In the genomic region with DNA sequence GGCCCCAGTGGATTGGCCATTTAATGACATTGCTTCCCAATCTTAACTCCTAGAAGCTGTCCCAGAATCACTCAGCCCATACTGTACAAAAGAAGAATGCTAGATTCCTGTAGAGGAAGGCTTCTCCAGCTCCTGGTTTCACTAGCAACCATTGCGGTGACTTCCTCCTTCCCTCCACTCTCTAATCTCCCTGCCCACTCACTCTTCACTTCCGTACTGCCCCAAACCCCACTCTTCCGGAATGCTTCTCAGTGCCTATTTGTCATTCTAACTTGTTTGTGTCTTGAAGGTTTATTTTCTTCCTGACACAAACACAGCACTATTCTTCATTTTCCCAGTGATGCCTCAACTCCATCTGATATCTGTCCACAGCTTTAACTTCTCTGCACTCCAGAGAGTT, we compare ENCODE assay signal across 24 cellular contexts.
DNase-seq lines count a peak whose midpoint lies in the region; ATAC-seq, FAIRE-seq and TF ChIP-seq lines count a peak whose summit lies in the region.
"Had no signal": no experiment of that assay in that cellular context is flagged by ENCODE, and none has a peak within 500 bp of the region (broad histone marks: within the 10 kb centered on the region; RNA-seq: fewer than 3 reads in every experiment).

No MANE protein-coding gene starts in this region.

- in situ Hi-C loops in K562 (cut with MboI) = no loop called here

- no peak; the same call in 2 of the 3 replicates for ATAC-seq in K562
- no peak for ATAC-seq in activated CD8-positive, alpha-beta T cell treated with anti-CD3 and anti-CD28 coated beads, Interleukin-2, amount 10 ng/mL, durations not matched to agents 7 days and 5 days
- ATAC-seq: PC-3 had no signal

- POLR2A ChIA-PET in K562 (lab: Yijun Ruan, JAX) = interaction anchor here (1.5 kb wide), 1 partner anchor 34 kb away, joined by 3 read pairs; no protein-coding TSS in a partner anchor
- POLR2A ChIA-PET in activated CD8-positive, alpha-beta T cell treated with anti-CD3 and anti-CD28 coated beads, Interleukin-2, amount 10 ng/mL, durations not matched to agents 7 days and 5 days (lab: Charles Lee) = no interaction called here
- POLR2A ChIA-PET in A673 (lab: Charles Lee; ENCODE audit: low non-redundant PET) = no interaction called here

- no peak overlapping the region for H3K27ac Mint-ChIP-seq in activated CD8-positive, alpha-beta T cell treated with anti-CD3 and anti-CD28 coated beads, Interleukin-2, amount 10 ng/mL, durations not matched to agents 7 days and 5 days
- H3K27ac Mint-ChIP-seq: CD8-positive, alpha-beta memory T cell; IgD-negative memory B cell had no signal

- H3K27ac ChIP-seq in K562 (ENCODE audit: extremely low read depth, low read depth, low read length) (no peak overlapping the region), A673 (ENCODE audit: low read depth, low read length, poor library complexity, severe bottlenecking) (no peak overlapping the region)
- H3K27ac ChIP-seq: BLaER1 treated with 17β-estradiol and CSF1 and Interleukin-3, amounts not matched to agents 10 nM and 100 nM; HL-60; RWPE1; SJSA1 had no signal

- no peaks in the 10 kb centered on the region for H4K20me1 ChIP-seq in K562 (replicated peaks; ENCODE audit: control insufficient read depth, insufficient read depth, low read length)
- H4K20me1 ChIP-seq: BLaER1 treated with 17β-estradiol and CSF1 and Interleukin-3, amounts not matched to agents 10 nM and 100 nM had no signal

- H3K4me1 ChIP-seq in K562 (replicated peaks in 1 of 2; ENCODE audit: control insufficient read depth in 2 of 2, insufficient read depth in 2 of 2, low read length in 2 of 2) (no peaks in the 10 kb centered on the region), A673 (ENCODE audit: insufficient read depth, low read length, poor library complexity, severe bottlenecking) (no peaks in the 10 kb centered on the region)
- H3K4me1 ChIP-seq: BLaER1 treated with 17β-estradiol and CSF1 and Interleukin-3, amounts not matched to agents 10 nM and 100 nM; SJSA1 had no signal

- H3K36me3 ChIP-seq in K562 (ENCODE audit: control insufficient read depth, insufficient read depth, low read length) (no peaks in the 10 kb centered on the region), A673 (ENCODE audit: insufficient read depth, low read length, poor library complexity, severe bottlenecking) (no peaks in the 10 kb centered on the region)
- H3K36me3 ChIP-seq: BLaER1 treated with 17β-estradiol and CSF1 and Interleukin-3, amounts not matched to agents 10 nM and 100 nM; SJSA1 had no signal

- no peaks in the 10 kb centered on the region for H3K36me3 Mint-ChIP-seq in activated CD8-positive, alpha-beta T cell treated with anti-CD3 and anti-CD28 coated beads, Interleukin-2, amount 10 ng/mL, durations not matched to agents 7 days and 5 days (ENCODE audit: low read depth)
- H3K36me3 Mint-ChIP-seq: CD8-positive, alpha-beta memory T cell had no signal

- TF ChIP-seq CTCF in K562 (IDR thresholded peaks at IDR 0.05 in 2 of 3, conservative IDR thresholded peaks at IDR 0.05 in 1 of 3; ENCODE audit: insufficient read depth in 2 of 3, low read depth in 1 of 3, low read length in 3 of 3) = no peak
- no peak for TF ChIP-seq CTCF in A673 (conservative IDR thresholded peaks at IDR 0.05; ENCODE audit: low read depth, low read length)

- H3K4me3 ChIP-seq in K562 (no peak overlapping the region), A673 (ENCODE audit: low read depth, low read length, poor library complexity, severe bottlenecking) (no peak overlapping the region)
- H3K4me3 ChIP-seq: BLaER1 treated with 17β-estradiol and CSF1 and Interleukin-3, amounts not matched to agents 10 nM and 100 nM; SJSA1 had no signal

- no peak overlapping the region for H3K9ac ChIP-seq in K562 (ENCODE audit: insufficient read depth in 1 of 2, low read depth in 2 of 2, low read length in 2 of 2)
- H3K9ac ChIP-seq: BLaER1 treated with 17β-estradiol and CSF1 and Interleukin-3, amounts not matched to agents 10 nM and 100 nM had no signal

- TF ChIP-seq RAD21 in K562 (CRISPR knock-in tag; conservative IDR thresholded peaks at IDR 0.05 in 1 of 2, IDR thresholded peaks at IDR 0.05 in 1 of 2) = no peak

- TF ChIP-seq POLR2A in K562 (conservative IDR thresholded peaks at IDR 0.05) = no peak

- no peaks in the 10 kb centered on the region for H3K4me1 Mint-ChIP-seq in activated CD8-positive, alpha-beta T cell treated with anti-CD3 and anti-CD28 coated beads, Interleukin-2, amount 10 ng/mL, durations not matched to agents 7 days and 5 days (ENCODE audit: low read depth)
- H3K4me1 Mint-ChIP-seq: CD8-positive, alpha-beta memory T cell; IgD-negative memory B cell had no signal

- no peak overlapping the region for H3K4me2 ChIP-seq in K562 (ENCODE audit: insufficient read depth, low read length)
- H3K4me2 ChIP-seq: BLaER1 treated with 17β-estradiol and CSF1 and Interleukin-3, amounts not matched to agents 10 nM and 100 nM had no signal

- 3% methylated on average over 3 of the region's 3 CpGs for WGBS in K562 (ENCODE audit: insufficient coverage, low coverage, missing lambda C conversion rate)

- H2AFZ ChIP-seq in K562 (ENCODE audit: low read depth, low read length) = no peak overlapping the region

- BruUV-seq in K562 (replicated peaks; lab: Mats Ljungman, UMichigan) (no TSS peak), A673 (replicated peaks; lab: Mats Ljungman, UMichigan) (no TSS peak)

- H3K27me3 Mint-ChIP-seq in activated CD8-positive, alpha-beta T cell treated with anti-CD3 and anti-CD28 coated beads, Interleukin-2, amount 10 ng/mL, durations not matched to agents 7 days and 5 days (ENCODE audit: low read depth) = no peaks in the 10 kb centered on the region
- H3K27me3 Mint-ChIP-seq: CD8-positive, alpha-beta memory T cell; IgD-negative memory B cell had no signal

- no peak for TF ChIP-seq EP300 in K562 (IDR thresholded peaks at IDR 0.05; ENCODE audit: low read length)

- intact Hi-C loops in K562 (cut with micrococcal nuclease) (no loop called here), A673 (cut with micrococcal nuclease; ENCODE audit: unreplicated experiment) (no loop called here)

- H3K27me3 ChIP-seq in K562 (ENCODE audit: control insufficient read depth in 2 of 2, insufficient read depth in 2 of 2, low read length in 2 of 2) (no peaks in the 10 kb centered on the region), A673 (replicated peaks; ENCODE audit: insufficient read depth, low read depth, low read length, poor library complexity) (no peaks in the 10 kb centered on the region)
- H3K27me3 ChIP-seq: BLaER1 treated with 17β-estradiol and CSF1 and Interleukin-3, amounts not matched to agents 10 nM and 100 nM; SJSA1 had no signal

- H3K9me3 Mint-ChIP-seq in activated CD8-positive, alpha-beta T cell treated with anti-CD3 and anti-CD28 coated beads, Interleukin-2, amount 10 ng/mL, durations not matched to agents 7 days and 5 days (ENCODE audit: insufficient read depth) = peaks cover 4% of the 10 kb centered on the region

- CTCF ChIA-PET in K562 (lab: Yijun Ruan, JAX; ENCODE audit: low intra/inter-chr PET ratio) (no interaction called here), A673 (lab: Charles Lee) (no interaction called here)
- CTCF ChIA-PET in activated CD8-positive, alpha-beta T cell treated with anti-CD3 and anti-CD28 coated beads, Interleukin-2, amount 10 ng/mL, durations not matched to agents 7 days and 5 days (lab: Charles Lee) = no interaction called here

- DNase-seq in AML-193 (lab: John Stamatoyannopoulos, UW) (peak; percentile 20 to 24), KG1 (lab: John Stamatoyannopoulos, UW) (peak; percentile 28), OCI-M1 (lab: John Stamatoyannopoulos, UW) (peak; percentile 52), K562 (ENCODE audit: extremely low read depth in 1 of 4, low spot score in 3 of 4) (peak in 1 of 4 experiments; percentile 5), mucosa of gallbladder (ENCODE audit: low spot score) (no peak), A673 (ENCODE audit: low spot score) (no peak)
- no peak for DNase-seq in activated CD8-positive, alpha-beta T cell treated with anti-CD3 and anti-CD28 coated beads, Interleukin-2, amount 10 ng/mL, durations not matched to agents 7 days and 5 days
- DNase-seq in activated CD4-positive, alpha-beta T cell treated with anti-CD3 and anti-CD28 coated beads for 4 hours = no peak
- DNase-seq: 8988T; CD8-positive, alpha-beta memory T cell; DND-41; NCI-H1105; NCI-H1694; NCI-H510A treated with DMSO at 0.1 percent for 48 hours; PC-3; SW 1271 had no signal

- H3K4me3 Mint-ChIP-seq in activated CD8-positive, alpha-beta T cell treated with anti-CD3 and anti-CD28 coated beads, Interleukin-2, amount 10 ng/mL, durations not matched to agents 7 days and 5 days = no peak overlapping the region
- H3K4me3 Mint-ChIP-seq: CD8-positive, alpha-beta memory T cell; IgD-negative memory B cell had no signal

- no peak for FAIRE-seq in K562 (lab: Jason Lieb, UNC)
- FAIRE-seq: GM18507, H54, HTR-8/SVneo had no signal

- no peaks in the 10 kb centered on the region for H3K79me2 ChIP-seq in K562 (ENCODE audit: control insufficient read depth, insufficient read depth, low read length)

- H3K9me3 ChIP-seq in K562 (replicated peaks; ENCODE audit: control insufficient read depth, insufficient read depth, low read depth, low read length) (no peaks in the 10 kb centered on the region), A673 (ENCODE audit: low read depth, low read length, poor library complexity, severe bottlenecking) (no peaks in the 10 kb centered on the region)
- H3K9me3 ChIP-seq: BLaER1 treated with 17β-estradiol and CSF1 and Interleukin-3, amounts not matched to agents 10 nM and 100 nM; SJSA1 had no signal

- H3K9me1 ChIP-seq in K562 (ENCODE audit: control insufficient read depth, insufficient read depth, low read length) = no peaks in the 10 kb centered on the region

TF ChIP-seq in K562, 482 proteins besides CTCF, POLR2A, EP300 and RAD21:
- TF ChIP-seq, protein P1, sequence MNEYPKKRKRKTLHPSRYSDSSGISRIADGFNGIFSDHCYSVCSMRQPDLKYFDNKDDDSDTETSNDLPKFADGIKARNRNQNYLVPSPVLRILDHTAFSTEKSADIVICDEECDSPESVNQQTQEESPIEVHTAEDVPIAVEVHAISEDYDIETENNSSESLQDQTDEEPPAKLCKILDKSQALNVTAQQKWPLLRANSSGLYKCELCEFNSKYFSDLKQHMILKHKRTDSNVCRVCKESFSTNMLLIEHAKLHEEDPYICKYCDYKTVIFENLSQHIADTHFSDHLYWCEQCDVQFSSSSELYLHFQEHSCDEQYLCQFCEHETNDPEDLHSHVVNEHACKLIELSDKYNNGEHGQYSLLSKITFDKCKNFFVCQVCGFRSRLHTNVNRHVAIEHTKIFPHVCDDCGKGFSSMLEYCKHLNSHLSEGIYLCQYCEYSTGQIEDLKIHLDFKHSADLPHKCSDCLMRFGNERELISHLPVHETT (CRISPR knock-in tag; conservative IDR thresholded peaks at IDR 0.05 in 1 of 2, IDR thresholded peaks at IDR 0.05 in 1 of 2) = 0 out of 4 replicates have a peak, but pooled peaks of 1 of the 2 experiments have one; percentile 39
- peak; percentile 61 for TF ChIP-seq GABPA (tag; conservative IDR thresholded peaks at IDR 0.05; ENCODE audit: low read depth)
- TF ChIP-seq RUNX1 (IDR thresholded peaks at IDR 0.05; ENCODE audit: low read depth) = no peak

Comparison
In these comparisons a context has a peak if more than half of its experiments do, and no peak if none do; other contexts are left out.
1. DNase-seq: peak in AML-193 (2 of 2), KG1 (single experiment) and OCI-M1 (single experiment); none in mucosa of gallbladder (single experiment), activated CD8-positive, alpha-beta T cell treated with anti-CD3 and anti-CD28 coated beads, Interleukin-2, amount 10 ng/mL, durations not matched to agents 7 days and 5 days (single experiment), A673 (single experiment) and activated CD4-positive, alpha-beta T cell treated with anti-CD3 and anti-CD28 coated beads for 4 hours (0 of 2).